ENCODE assay signal across 23 cellular contexts in genomic region chr5:110442856-110443255, GRCh38.
DNase-seq lines count a peak whose midpoint lies in the region; ATAC-seq, FAIRE-seq and TF ChIP-seq lines count a peak whose summit lies in the region.
"Had no signal": no experiment of that assay in that cellular context is flagged by ENCODE, and none has a peak within 500 bp of the region (broad histone marks: within the 10 kb centered on the region; RNA-seq: fewer than 3 reads in every experiment).

No MANE protein-coding gene starts in this region.

- no peak overlapping the region for H3K14ac ChIP-seq in H1 (ENCODE audit: insufficient read length)

- H2BK15ac ChIP-seq in H1 (ENCODE audit: low read length): no peak overlapping the region

- no peak overlapping the region for H3K4me3 Mint-ChIP-seq in neural progenitor cell
- no peak overlapping the region for H3K4me3 Mint-ChIP-seq in stimulated activated effector memory CD8-positive, alpha-beta T cell treated with anti-CD3 and anti-CD28 coated beads, Interleukin-12 subunit alpha, Interleukin-12 subunit beta, amount 100 ng/mL, for 72 hours
- H3K4me3 Mint-ChIP-seq: CD4-positive, CD25-positive, alpha-beta regulatory T cell; CD8-positive, alpha-beta memory T cell had no signal

- H3K4me3 ChIP-seq in H1 (ENCODE audit: extremely low read depth in 1 of 4, insufficient read depth in 2 of 4, low read depth in 3 of 4, low read length in 4 of 4): no peak overlapping the region
- no peak overlapping the region for H3K4me3 ChIP-seq in neural progenitor cell
- no peak overlapping the region for H3K4me3 ChIP-seq in smooth muscle cell
- H3K4me3 ChIP-seq: HAP-1, K562 had no signal

- no peak overlapping the region for H3K27ac ChIP-seq in H1 (ENCODE audit: low read depth, low read length)
- H3K27ac ChIP-seq in neural progenitor cell: no peak overlapping the region
- no peak overlapping the region for H3K27ac ChIP-seq in smooth muscle cell (ENCODE audit: low read depth)

- TF ChIP-seq POLR2A in H1 (IDR thresholded peaks at IDR 0.05; ENCODE audit: control extremely low read depth in 1 of 2, low read depth in 2 of 2, low read length in 2 of 2): no peak

- no peaks in the 10 kb centered on the region for H3K23me2 ChIP-seq in H1 (ENCODE audit: low read depth, low read length)

- peaks cover 2% of the 10 kb centered on the region for H3K27me3 Mint-ChIP-seq in neural progenitor cell (ENCODE audit: insufficient read depth, low read depth)
- H3K27me3 Mint-ChIP-seq: CD4-positive, CD25-positive, alpha-beta regulatory T cell had no signal

- H3K27me3 ChIP-seq in H1 (replicated peaks in 1 of 4; ENCODE audit: control insufficient read depth in 3 of 4, extremely low read depth in 1 of 4, insufficient read depth in 3 of 4, low read length in 3 of 4) (no peaks in the 10 kb centered on the region), neural progenitor cell (no peaks in the 10 kb centered on the region), smooth muscle cell (ENCODE audit: low read depth) (no peaks in the 10 kb centered on the region)
- H3K27me3 ChIP-seq: BE2C had no signal

- H3K56ac ChIP-seq in H1 (replicated peaks; ENCODE audit: insufficient read length, low read depth, low read length): no peak overlapping the region

- H3K18ac ChIP-seq in H1 (ENCODE audit: extremely low read depth, low read length): peak overlapping the region; percentile 13; the same call in 1 of the 2 replicates

- H3K36me3 ChIP-seq in H1 (ENCODE audit: control insufficient read depth in 2 of 4, insufficient read depth in 4 of 4, low read length in 3 of 4): no peaks in the 10 kb centered on the region
- H3K36me3 ChIP-seq in neural progenitor cell: no peaks in the 10 kb centered on the region
- H3K36me3 ChIP-seq in smooth muscle cell (ENCODE audit: low read depth): no peaks in the 10 kb centered on the region
- H3K36me3 ChIP-seq: BE2C, HAP-1 had no signal

- H4K20me1 ChIP-seq in H1 (replicated peaks in 1 of 2; ENCODE audit: control insufficient read depth in 1 of 2, insufficient read depth in 2 of 2, low read length in 2 of 2): no peaks in the 10 kb centered on the region
- no peaks in the 10 kb centered on the region for H4K20me1 ChIP-seq in neural progenitor cell (ENCODE audit: low read depth)
- H4K20me1 ChIP-seq in smooth muscle cell (ENCODE audit: low read depth): no peaks in the 10 kb centered on the region

- CTCF ChIA-PET in H1 (lab: Charles Lee; ENCODE audit: partially characterized antibody): interaction anchor here (0.5 to 3.7 kb wide), 7 partner anchors 147 to 836 kb away, joined by 3 to 15 read pairs (median 3); no protein-coding TSS in a partner anchor

- no peak overlapping the region for H4K91ac ChIP-seq in H1 (replicated peaks; ENCODE audit: insufficient read length, low read length)

- H4K5ac ChIP-seq in H1 (ENCODE audit: insufficient read length, low read depth, low read length): no peak overlapping the region

- H3K23ac ChIP-seq in H1 (ENCODE audit: insufficient read length): no peak overlapping the region

- FAIRE-seq in H1 (lab: Jason Lieb, UNC): no peak
- FAIRE-seq: A204.1, GM12892, GM18507, HTR-8/SVneo, K562 had no signal

- H2AFZ ChIP-seq in H1 (ENCODE audit: low read length): no peak overlapping the region
- H2AFZ ChIP-seq in neural progenitor cell (replicated peaks): no peak overlapping the region
- H2AFZ ChIP-seq in smooth muscle cell (ENCODE audit: low read depth): no peak overlapping the region

- WGBS in H1 (ENCODE audit: extremely low coverage in 1 of 2, insufficient coverage in 1 of 2, insufficient read length in 1 of 2, insufficient replicate concordance in 2 of 2, low coverage in 1 of 2, low lambda C conversion rate in 2 of 2, missing lambda C conversion rate in 1 of 2), 2 experiments: 79% methylated on average over 4 of the region's 4 CpGs; no CpG with 5 or more reads in 1 of the 2 experiments
- WGBS in smooth muscle cell (ENCODE audit: low lambda C conversion rate): 97% methylated on average over 4 of the region's 4 CpGs

- peaks cover 1% of the 10 kb centered on the region for H3K36me3 Mint-ChIP-seq in neural progenitor cell
- H3K36me3 Mint-ChIP-seq in stimulated activated effector memory CD8-positive, alpha-beta T cell treated with anti-CD3 and anti-CD28 coated beads, Interleukin-12 subunit alpha, Interleukin-12 subunit beta, amount 100 ng/mL, for 72 hours: no peaks in the 10 kb centered on the region
- H3K36me3 Mint-ChIP-seq: CD4-positive, CD25-positive, alpha-beta regulatory T cell; CD8-positive, alpha-beta memory T cell had no signal

- H3K9ac ChIP-seq in H1 (replicated peaks in 1 of 4; ENCODE audit: extremely low read depth in 1 of 4, low read depth in 3 of 4, low read length in 3 of 4) (no peak overlapping the region), neural progenitor cell (no peak overlapping the region), smooth muscle cell (ENCODE audit: low read depth) (no peak overlapping the region)

- no peak overlapping the region for H2BK5ac ChIP-seq in H1 (ENCODE audit: low read depth, low read length)

- no peak overlapping the region for H3K4ac ChIP-seq in H1 (replicated peaks; ENCODE audit: insufficient read length, low read depth, low read length)

- TF ChIP-seq CTCF in H1 (IDR thresholded peaks at IDR 0.05; ENCODE audit: control extremely low read depth in 1 of 3, insufficient read depth in 1 of 3, low read depth in 1 of 3, low read length in 3 of 3) (no peak), neural progenitor cell (IDR thresholded peaks at IDR 0.05) (no peak), smooth muscle cell (IDR thresholded peaks at IDR 0.05; ENCODE audit: borderline replicate concordance, insufficient read depth, poor library complexity, severe bottlenecking) (no peak)

- no peaks in the 10 kb centered on the region for H3K79me1 ChIP-seq in H1 (ENCODE audit: low read depth, low read length)

- no peak overlapping the region for H2AK5ac ChIP-seq in H1 (ENCODE audit: low read depth, low read length)

- H3K9me3 ChIP-seq in H1 (ENCODE audit: insufficient read depth in 2 of 2, low read depth in 1 of 2, low read length in 1 of 2): no peaks in the 10 kb centered on the region
- no peaks in the 10 kb centered on the region for H3K9me3 ChIP-seq in neural progenitor cell (ENCODE audit: low read depth)
- H3K9me3 ChIP-seq in smooth muscle cell (replicated peaks; ENCODE audit: low read depth): no peaks in the 10 kb centered on the region
- H3K9me3 ChIP-seq: BE2C, HAP-1 had no signal

- POLR2A ChIA-PET in H1 (lab: Charles Lee; ENCODE audit: partially characterized antibody): interaction anchor here (0.9 kb wide), 1 partner anchor 94 kb away, joined by 4 read pairs; no protein-coding TSS in a partner anchor

- no peak overlapping the region for H2BK12ac ChIP-seq in H1 (ENCODE audit: low read depth, low read length)

- H3K4me1 ChIP-seq in H1 (replicated peaks in 1 of 4; ENCODE audit: control insufficient read depth in 3 of 4, insufficient read depth in 4 of 4, low read length in 3 of 4) (no peaks in the 10 kb centered on the region), neural progenitor cell (no peaks in the 10 kb centered on the region), smooth muscle cell (ENCODE audit: low read depth) (no peaks in the 10 kb centered on the region)
- H3K4me1 ChIP-seq: HAP-1 had no signal

- no peak for TF ChIP-seq RAD21 in H1 (IDR thresholded peaks at IDR 0.05 in 1 of 2, conservative IDR thresholded peaks at IDR 0.05 in 1 of 2; ENCODE audit: low read depth in 2 of 2, low read length in 2 of 2)

- H3K4me1 Mint-ChIP-seq in neural progenitor cell: peaks cover 8% of the 10 kb centered on the region
- no peaks in the 10 kb centered on the region for H3K4me1 Mint-ChIP-seq in stimulated activated effector memory CD8-positive, alpha-beta T cell treated with anti-CD3 and anti-CD28 coated beads, Interleukin-12 subunit alpha, Interleukin-12 subunit beta, amount 100 ng/mL, for 72 hours
- H3K4me1 Mint-ChIP-seq: CD4-positive, CD25-positive, alpha-beta regulatory T cell; CD8-positive, alpha-beta memory T cell had no signal

- DNase-seq in H1 (ENCODE audit: low read depth in 1 of 2, low spot score in 2 of 2) (no peak), neural progenitor cell (ENCODE audit: low spot score) (no peak), germinal center (ENCODE audit: low spot score) (no peak), smooth muscle cell (lab: John Stamatoyannopoulos, UW; ENCODE audit: unreplicated experiment) (no peak)
- DNase-seq in stimulated activated effector memory CD8-positive, alpha-beta T cell treated with anti-CD3 and anti-CD28 coated beads, Interleukin-12 subunit alpha, Interleukin-12 subunit beta, amount 100 ng/mL, for 72 hours (ENCODE audit: low spot score in 2 of 2): no peak
- DNase-seq: ACHN; BE2C; C1 segment of cervical spinal cord; CD4-positive, CD25-positive, alpha-beta regulatory T cell; CD8-positive, alpha-beta memory T cell; COR-L47; DMS153; DMS79; GDM1; IMR-90 had no signal

- no peak for TF ChIP-seq EP300 in H1 (IDR thresholded peaks at IDR 0.05; ENCODE audit: borderline replicate concordance in 1 of 2, low read depth in 2 of 2, low read length in 2 of 2)

- H4K8ac ChIP-seq in H1 (ENCODE audit: extremely low read depth, insufficient read depth, low read length): no peak overlapping the region

- ATAC-seq in stimulated activated effector memory CD8-positive, alpha-beta T cell treated with anti-CD3 and anti-CD28 coated beads, Interleukin-12 subunit alpha, Interleukin-12 subunit beta, amount 100 ng/mL, for 72 hours: peak; percentile 50
- ATAC-seq in HG03196 (IDR thresholded peaks at IDR 0.05; ENCODE audit: unreplicated experiment) (no peak), GM21526 (IDR thresholded peaks at IDR 0.05; ENCODE audit: low FRiP score, unreplicated experiment) (no peak)
- ATAC-seq: K562 had no signal

- no peaks in the 10 kb centered on the region for H3K9me3 Mint-ChIP-seq in neural progenitor cell
- no peaks in the 10 kb centered on the region for H3K9me3 Mint-ChIP-seq in stimulated activated effector memory CD8-positive, alpha-beta T cell treated with anti-CD3 and anti-CD28 coated beads, Interleukin-12 subunit alpha, Interleukin-12 subunit beta, amount 100 ng/mL, for 72 hours

- H2BK120ac ChIP-seq in H1 (replicated peaks; ENCODE audit: low read depth, low read length): no peak overlapping the region

- H2BK20ac ChIP-seq in H1 (ENCODE audit: low read length): no peak overlapping the region

- H3K79me2 ChIP-seq in H1 (ENCODE audit: control insufficient read depth in 1 of 2, insufficient read depth in 2 of 2, low read length in 2 of 2) (no peaks in the 10 kb centered on the region), neural progenitor cell (ENCODE audit: low read depth) (no peaks in the 10 kb centered on the region), smooth muscle cell (ENCODE audit: low read depth) (no peaks in the 10 kb centered on the region)

- H3K4me2 ChIP-seq in H1 (ENCODE audit: insufficient read depth in 1 of 2, low read depth in 2 of 2, low read length in 2 of 2): no peak overlapping the region
- no peak overlapping the region for H3K4me2 ChIP-seq in neural progenitor cell
- H3K4me2 ChIP-seq in smooth muscle cell: no peak overlapping the region

- peak overlapping the region; percentile 82 for H3K27ac Mint-ChIP-seq in neural progenitor cell
- no peak overlapping the region for H3K27ac Mint-ChIP-seq in stimulated activated effector memory CD8-positive, alpha-beta T cell treated with anti-CD3 and anti-CD28 coated beads, Interleukin-12 subunit alpha, Interleukin-12 subunit beta, amount 100 ng/mL, for 72 hours
- H3K27ac Mint-ChIP-seq: CD4-positive, CD25-positive, alpha-beta regulatory T cell; CD8-positive, alpha-beta memory T cell had no signal

- H3F3A ChIP-seq in neural progenitor cell (ENCODE audit: low read depth): no peaks in the 10 kb centered on the region
- H3F3A ChIP-seq in smooth muscle cell (ENCODE audit: low read depth): no peaks in the 10 kb centered on the region
